Comparison of ENCODE assay signal across 8 cellular contexts in the genomic region with DNA sequence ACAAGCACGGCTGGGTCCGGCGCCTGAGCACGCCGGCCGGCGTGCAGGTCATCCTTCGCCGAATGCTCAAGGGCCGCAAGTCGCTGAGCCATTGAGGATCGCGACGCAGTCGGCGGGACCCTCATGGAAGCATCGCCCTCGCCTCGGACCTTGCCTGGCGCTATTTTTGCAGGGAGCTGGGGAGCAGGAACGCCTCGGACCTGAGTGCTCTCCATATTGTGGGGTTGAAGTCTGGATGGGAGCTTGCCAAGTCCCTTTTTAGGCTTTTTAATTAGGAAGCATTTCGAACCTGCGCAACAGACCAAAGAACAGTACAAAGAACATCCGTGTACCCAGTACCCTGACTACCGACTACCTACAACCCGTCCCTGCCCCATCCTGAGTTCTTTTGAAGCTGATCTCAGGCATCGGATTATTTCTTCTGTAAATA. TPM values are rescaled to one million over a fixed set of nuclear protein-coding genes. Genes with fewer than 3 reads are reported as not detected.
DNase-seq lines count a peak whose midpoint lies in the region; ATAC-seq and TF ChIP-seq lines count a peak whose summit lies in the region.

No MANE protein-coding gene starts in this region.

- H3K27ac Mint-ChIP-seq in activated naive CD8-positive, alpha-beta T cell treated with anti-CD3 and anti-CD28 coated beads, Interleukin-2, amount 50 U/mL, for 24 hours = peak overlapping the region; percentile 91

- H3K27ac ChIP-seq in cardiac muscle cell (peak overlapping the region; percentile 81), right lobe of liver (peak overlapping the region; percentile 80 to 94 (median 88)), transverse colon (peak overlapping the region; percentile 90 to 98 (median 94))

- no peaks in the 10 kb centered on the region for H3K9me3 ChIP-seq in cardiac muscle cell (ENCODE audit: low read depth)
- H3K9me3 ChIP-seq in right lobe of liver = no peaks in the 10 kb centered on the region
- H3K9me3 ChIP-seq in transverse colon = no peaks in the 10 kb centered on the region

- H3K4me1 Mint-ChIP-seq in activated naive CD8-positive, alpha-beta T cell treated with anti-CD3 and anti-CD28 coated beads, Interleukin-2, amount 50 U/mL, for 24 hours = peaks cover 52% of the 10 kb centered on the region

- in situ Hi-C loops in transverse colon (cut with MboI; ENCODE audit: low pct_ligation_motif_present in 1 of 4, low pct_unique_long_range_greater_than_20kb in 1 of 4, low sequenced_read_pairs in 3 of 4) = no loop called here

- TF ChIP-seq POLR2A in right lobe of liver (IDR thresholded peaks at IDR 0.05) (no peak), transverse colon (IDR thresholded peaks at IDR 0.05) (no peak)

- H3K27me3 ChIP-seq in cardiac muscle cell (no peaks in the 10 kb centered on the region), right lobe of liver (no peaks in the 10 kb centered on the region), transverse colon (no peaks in the 10 kb centered on the region)

- H3K9me3 Mint-ChIP-seq in activated naive CD8-positive, alpha-beta T cell treated with anti-CD3 and anti-CD28 coated beads, Interleukin-2, amount 50 U/mL, for 24 hours = no peaks in the 10 kb centered on the region

- no peak for ATAC-seq in activated naive CD8-positive, alpha-beta T cell treated with anti-CD3 and anti-CD28 coated beads, Interleukin-2, amount 50 U/mL, for 24 hours
- no peak for ATAC-seq in right lobe of liver

- peak overlapping the region; percentile 90 for H3K4me3 Mint-ChIP-seq in activated naive CD8-positive, alpha-beta T cell treated with anti-CD3 and anti-CD28 coated beads, Interleukin-2, amount 50 U/mL, for 24 hours

- intact Hi-C loops in cardiac septum (cut with DNase I) (no loop called here), right lobe of liver (cut with DNase I) (no loop called here), transverse colon (cut with DNase I; ENCODE audit: low total_unique reads) (no loop called here)

- H3K27me3 Mint-ChIP-seq in activated naive CD8-positive, alpha-beta T cell treated with anti-CD3 and anti-CD28 coated beads, Interleukin-2, amount 50 U/mL, for 24 hours = peaks cover 2% of the 10 kb centered on the region

- DNase-seq in cardiac muscle cell (ENCODE audit: low read depth in 1 of 2, low spot score in 1 of 2) (peak in 1 of 2 donors; percentile 52), cardiac septum (ENCODE audit: low spot score) (no peak), right lobe of liver (peak in 1 of 3 donors; percentile 68), transverse colon (no peak), DMS53 treated with DMSO at 0.1 percent for 48 hours (lab: John Stamatoyannopoulos, UW; ENCODE audit: unreplicated experiment) (no peak), NCI-H446 (lab: John Stamatoyannopoulos, UW) (no peak)
- no peak for DNase-seq in activated naive CD8-positive, alpha-beta T cell treated with anti-CD3 and anti-CD28 coated beads, Interleukin-2, amount 50 U/mL, for 24 hours
- no peak for DNase-seq in stimulated activated CD4-positive, alpha-beta T cell treated with anti-CD3 and anti-CD28 coated beads, Interleukin-12 subunit alpha, Interleukin-12 subunit beta, amount 100 ng/mL, for 4 hours

- 6% methylated on average over 7 of the region's 28 CpGs for WGBS in right lobe of liver (ENCODE audit: insufficient coverage, low coverage, low lambda C conversion rate, missing lambda C conversion rate)
- WGBS in transverse colon (ENCODE audit: low coverage in 1 of 2), 2 donors = 6 to 22% methylated on average over 5 to 28 of the region's 28 CpGs

- H3K36me3 ChIP-seq in cardiac muscle cell (no peaks in the 10 kb centered on the region), right lobe of liver (no peaks in the 10 kb centered on the region), transverse colon (no peaks in the 10 kb centered on the region)

- H3K4me1 ChIP-seq in cardiac muscle cell (ENCODE audit: low read depth) (peaks cover 11% of the 10 kb centered on the region), right lobe of liver (peaks cover 0 to 41% (median 18%) of the 10 kb centered on the region in 4 donors), transverse colon (peaks cover 44 to 72% (median 54%) of the 10 kb centered on the region in 4 donors)

- peaks cover 5% of the 10 kb centered on the region for H3K36me3 Mint-ChIP-seq in activated naive CD8-positive, alpha-beta T cell treated with anti-CD3 and anti-CD28 coated beads, Interleukin-2, amount 50 U/mL, for 24 hours (ENCODE audit: low read depth)

- H3K4me3 ChIP-seq in cardiac muscle cell = peak overlapping the region; percentile 47
- H3K4me3 ChIP-seq in right lobe of liver = peak overlapping the region; percentile 66 to 83 (median 77)
- peak overlapping the region; percentile 28 to 70 (median 59) for H3K4me3 ChIP-seq in transverse colon

- TF ChIP-seq CTCF in cardiac muscle cell (IDR thresholded peaks at IDR 0.05; ENCODE audit: low read depth, low read length) = no peak
- TF ChIP-seq CTCF in right lobe of liver (IDR thresholded peaks at IDR 0.05) = no peak
- no peak for TF ChIP-seq CTCF in transverse colon (IDR thresholded peaks at IDR 0.05)

- TF ChIP-seq EP300 in transverse colon (IDR thresholded peaks at IDR 0.05; ENCODE audit: low read depth) = no peak

RNA-seq across cellular contexts. Expression of a gene that starts 0.6 kb away (rescaled TPM):
- 274 and 304 TPM in 2 replicates for total RNA-seq in cardiac muscle cell
- 172 and 184 TPM in 2 replicates for polyA plus RNA-seq in cardiac muscle cell
- total RNA-seq in cardiac septum = 136 TPM
- 100 to 1,000 TPM in 4 of 6 experiments, 10 to 100 TPM in 2; 63.5 to 363 (median 122) TPM for total RNA-seq in right lobe of liver
- 100 to 1,000 TPM; 243 to 390 (median 272) TPM for total RNA-seq in transverse colon

RNA-seq across cellular contexts. Expression of a gene that starts 3.1 kb away (rescaled TPM):
- total RNA-seq in cardiac muscle cell (45.4 and 47.6 TPM in 2 replicates), cardiac septum (38.8 TPM), right lobe of liver (10 to 100 TPM; 10.4 to 23.4 (median 14.1) TPM), transverse colon (10 to 100 TPM; 20.6 to 98.1 (median 22.0) TPM)
- 53.3 and 55.2 TPM in 2 replicates for polyA plus RNA-seq in cardiac muscle cell

RNA-seq across cellular contexts. Expression of a gene that starts 3.1 kb away (rescaled TPM):
- total RNA-seq in cardiac muscle cell = 41.6 and 50.6 TPM in 2 replicates
- polyA plus RNA-seq in cardiac muscle cell = 38.1 and 46.8 TPM in 2 replicates
- total RNA-seq in cardiac septum = 8.6 TPM
- total RNA-seq in right lobe of liver = 10 to 100 TPM in 5 of 6 experiments, 1 to 10 TPM in 1; 8.3 to 27.3 (median 15.8) TPM
- total RNA-seq in transverse colon = 10 to 100 TPM in 1 of 4 donors, 1 to 10 TPM in 3; 6.0 to 14.1 (median 9.1) TPM

RNA-seq across cellular contexts. Expression of a gene that starts 24.6 kb away (rescaled TPM):
- total RNA-seq in cardiac muscle cell = 1.9 and 5.7 TPM in 2 replicates
- polyA plus RNA-seq in cardiac muscle cell = 1.1 and 3.3 TPM in 2 replicates
- total RNA-seq in cardiac septum = 0.30 TPM
- under 1 TPM; 0.06 to 0.65 (median 0.37) TPM for total RNA-seq in right lobe of liver
- under 1 TPM in 2 of 4 donors, not detected in 2; 0.20 to 0.48 TPM for total RNA-seq in transverse colon

RNA-seq across cellular contexts. Expression of a gene that starts 28.4 kb away (rescaled TPM):
- total RNA-seq in cardiac muscle cell (14.4 and 21.1 TPM in 2 replicates), cardiac septum (7.3 TPM), right lobe of liver (1 to 10 TPM; 5.0 to 8.8 (median 6.6) TPM), transverse colon (10 to 100 TPM in 2 of 4 donors, 1 to 10 TPM in 2; 6.7 to 73.0 (median 10.3) TPM)
- 2.8 and 3.6 TPM in 2 replicates for polyA plus RNA-seq in cardiac muscle cell
